In genomic region chr3:50290116-50290745, GRCh38 we compare ENCODE assay signal across 13 cellular contexts. TPM values are rescaled to one million over a fixed set of nuclear protein-coding genes. Genes with fewer than 3 reads are reported as not detected.
DNase-seq lines count a peak whose midpoint lies in the region; ATAC-seq and TF ChIP-seq lines count a peak whose summit lies in the region.
"Had no signal": no experiment of that assay in that cellular context is flagged by ENCODE, and none has a peak within 500 bp of the region (broad histone marks: within the 10 kb centered on the region; RNA-seq: fewer than 3 reads in every experiment).

No MANE protein-coding gene starts in this region.

- H2BK12ac ChIP-seq in H9 (ENCODE audit: insufficient read length, low read depth, low read length): no peak overlapping the region

- peaks cover 4% of the 10 kb centered on the region for H3K36me3 Mint-ChIP-seq in CD4-positive, CD25-positive, alpha-beta regulatory T cell
- H3K36me3 Mint-ChIP-seq in H9 (ENCODE audit: insufficient read depth in 1 of 3, low read depth in 3 of 3): peaks cover 26 to 44% (median 40%) of the 10 kb centered on the region in 3 experiments; a peak in 6 of 7 replicates
- peaks cover 48% of the 10 kb centered on the region for H3K36me3 Mint-ChIP-seq in activated T-helper 2 cell treated with anti-CD3 and anti-CD28 coated beads, Interferon-gamma antibody, Interleukin-2, Interleukin-4, amounts not matched to agents 10 μg/mL and 5 μg/mL and 100 μg/mL, durations not matched to agents 14 hours and 24 hours and 36 hours (ENCODE audit: low read depth)
- H3K36me3 Mint-ChIP-seq in natural killer cell treated with Interleukin-12 subunit alpha and Interleukin-12 subunit beta and Interleukin-15 and Interleukin-18, amount 100 ng/mL, for 72 hours: no peaks in the 10 kb centered on the region

- H3K27ac ChIP-seq in CD4-positive, CD25-positive, alpha-beta regulatory T cell (ENCODE audit: insufficient read depth, low read length, poor library complexity, severe bottlenecking): no peak overlapping the region
- H3K27ac ChIP-seq in H9 (ENCODE audit: insufficient read length, low read depth, low read length): no peak overlapping the region
- H3K27ac ChIP-seq in SJCRH30: no peak overlapping the region
- H3K27ac ChIP-seq: suprapubic skin had no signal

- H3K4me3 Mint-ChIP-seq in CD4-positive, CD25-positive, alpha-beta regulatory T cell: peak overlapping the region; percentile 44 to 62 (median 60)
- peak overlapping the region; percentile 55 to 82; a peak in 4 of 5 replicates for H3K4me3 Mint-ChIP-seq in H9
- peak overlapping the region; percentile 95 for H3K4me3 Mint-ChIP-seq in activated T-helper 2 cell treated with anti-CD3 and anti-CD28 coated beads, Interferon-gamma antibody, Interleukin-2, Interleukin-4, amounts not matched to agents 10 μg/mL and 5 μg/mL and 100 μg/mL, durations not matched to agents 14 hours and 24 hours and 36 hours (ENCODE audit: low read depth)
- H3K4me3 Mint-ChIP-seq in natural killer cell treated with Interleukin-12 subunit alpha and Interleukin-12 subunit beta and Interleukin-15 and Interleukin-18, amount 100 ng/mL, for 72 hours: peak overlapping the region; percentile 41

- no peak overlapping the region for H2BK120ac ChIP-seq in H9 (ENCODE audit: low read depth, low read length, poor library complexity, severe bottlenecking)

- H3K14ac ChIP-seq in H9 (ENCODE audit: insufficient read depth, low read length): no peak overlapping the region

- H3K9me3 Mint-ChIP-seq in CD4-positive, CD25-positive, alpha-beta regulatory T cell: no peaks in the 10 kb centered on the region
- H3K9me3 Mint-ChIP-seq in H9: no peaks in the 10 kb centered on the region; a peak in 1 of 5 replicates
- no peaks in the 10 kb centered on the region for H3K9me3 Mint-ChIP-seq in activated T-helper 2 cell treated with anti-CD3 and anti-CD28 coated beads, Interferon-gamma antibody, Interleukin-2, Interleukin-4, amounts not matched to agents 10 μg/mL and 5 μg/mL and 100 μg/mL, durations not matched to agents 14 hours and 24 hours and 36 hours
- no peaks in the 10 kb centered on the region for H3K9me3 Mint-ChIP-seq in natural killer cell treated with Interleukin-12 subunit alpha and Interleukin-12 subunit beta and Interleukin-15 and Interleukin-18, amount 100 ng/mL, for 72 hours

- H3T11ph ChIP-seq in H9 (ENCODE audit: low read length): no peak overlapping the region

- no peak overlapping the region for H2BK15ac ChIP-seq in H9 (ENCODE audit: low read depth, low read length)

- H3K4me1 Mint-ChIP-seq in CD4-positive, CD25-positive, alpha-beta regulatory T cell: peaks cover 0 to 21% (median 12%) of the 10 kb centered on the region in 4 donors
- H3K4me1 Mint-ChIP-seq in H9: peaks cover 11% of the 10 kb centered on the region in 2 experiments
- H3K4me1 Mint-ChIP-seq in activated T-helper 2 cell treated with anti-CD3 and anti-CD28 coated beads, Interferon-gamma antibody, Interleukin-2, Interleukin-4, amounts not matched to agents 10 μg/mL and 5 μg/mL and 100 μg/mL, durations not matched to agents 14 hours and 24 hours and 36 hours (ENCODE audit: low read depth): peaks cover 9% of the 10 kb centered on the region
- peaks cover 12 to 17% of the 10 kb centered on the region in 2 donors for H3K4me1 Mint-ChIP-seq in natural killer cell treated with Interleukin-12 subunit alpha and Interleukin-12 subunit beta and Interleukin-15 and Interleukin-18, amount 100 ng/mL, for 72 hours (ENCODE audit: low read depth in 2 of 2)

- no peaks in the 10 kb centered on the region for H3K27me3 Mint-ChIP-seq in CD4-positive, CD25-positive, alpha-beta regulatory T cell
- no peaks in the 10 kb centered on the region for H3K27me3 Mint-ChIP-seq in H9 (ENCODE audit: low read depth)
- H3K27me3 Mint-ChIP-seq in activated T-helper 2 cell treated with anti-CD3 and anti-CD28 coated beads, Interferon-gamma antibody, Interleukin-2, Interleukin-4, amounts not matched to agents 10 μg/mL and 5 μg/mL and 100 μg/mL, durations not matched to agents 14 hours and 24 hours and 36 hours (ENCODE audit: low read depth): no peaks in the 10 kb centered on the region
- H3K27me3 Mint-ChIP-seq in natural killer cell treated with Interleukin-12 subunit alpha and Interleukin-12 subunit beta and Interleukin-15 and Interleukin-18, amount 100 ng/mL, for 72 hours: no peaks in the 10 kb centered on the region

- no peak overlapping the region for H4K91ac ChIP-seq in H9 (ENCODE audit: insufficient read length, low read depth, low read length)

- no peak overlapping the region for H2AK5ac ChIP-seq in H9 (ENCODE audit: insufficient read length, low read length)

- no peaks in the 10 kb centered on the region for H3K27me3 ChIP-seq in CD4-positive, CD25-positive, alpha-beta regulatory T cell (ENCODE audit: control insufficient read depth, insufficient read depth, low read length)
- H3K27me3 ChIP-seq in H9 (ENCODE audit: insufficient read depth, low read length): no peaks in the 10 kb centered on the region
- H3K27me3 ChIP-seq in SJCRH30: no peaks in the 10 kb centered on the region
- H3K27me3 ChIP-seq: suprapubic skin had no signal

- peaks cover 3% of the 10 kb centered on the region; the same call in 1 of the 2 replicates for H3K79me2 ChIP-seq in H9 (ENCODE audit: insufficient read depth, low read length)

- no peak overlapping the region for H3K23ac ChIP-seq in H9 (ENCODE audit: insufficient read length, low read depth, low read length)

- no peak for TF ChIP-seq CTCF in H9 (conservative IDR thresholded peaks at IDR 0.05)

- peaks cover 15% of the 10 kb centered on the region for H3K4me1 ChIP-seq in CD4-positive, CD25-positive, alpha-beta regulatory T cell (ENCODE audit: control insufficient read depth, insufficient read depth, low read length, poor library complexity, severe bottlenecking)
- no peaks in the 10 kb centered on the region for H3K4me1 ChIP-seq in H9 (ENCODE audit: insufficient read depth, low read length)
- H3K4me1 ChIP-seq in SJCRH30: no peaks in the 10 kb centered on the region; the same call in 1 of the 2 replicates

- intact Hi-C loops in activated T-helper 2 cell treated with anti-CD3 and anti-CD28 coated beads, Interferon-gamma antibody, Interleukin-2, Interleukin-4, amounts not matched to agents 10 μg/mL and 5 μg/mL and 100 μg/mL, durations not matched to agents 14 hours and 24 hours and 36 hours (cut with micrococcal nuclease): loop anchor here (10.0 kb wide), 1 partner anchor 355 kb away; no protein-coding TSS in a partner anchor

- H3K56ac ChIP-seq in H9 (ENCODE audit: insufficient read length, low read depth, low read length): no peak overlapping the region

- no peak overlapping the region for H3K18ac ChIP-seq in H9 (ENCODE audit: insufficient read length, low read depth, low read length)

- H4K5ac ChIP-seq in H9 (ENCODE audit: insufficient read length, low read depth, low read length): no peak overlapping the region

- no peak overlapping the region for H3K4ac ChIP-seq in H9 (ENCODE audit: low read depth, low read length)

- no peak overlapping the region for H2BK5ac ChIP-seq in H9 (ENCODE audit: insufficient read length, low read length)

- no peak overlapping the region for H3K4me2 ChIP-seq in H9 (ENCODE audit: insufficient read depth, insufficient read length, low read length)

- no peak for DNase-seq in CD4-positive, CD25-positive, alpha-beta regulatory T cell
- DNase-seq in H9: no peak
- no peak for DNase-seq in activated T-helper 2 cell treated with anti-CD3 and anti-CD28 coated beads, Interferon-gamma antibody, Interleukin-2, Interleukin-4, amounts not matched to agents 10 μg/mL and 5 μg/mL and 100 μg/mL, durations not matched to agents 14 hours and 24 hours and 36 hours (ENCODE audit: low spot score)
- DNase-seq in natural killer cell treated with Interleukin-12 subunit alpha and Interleukin-12 subunit beta and Interleukin-15 and Interleukin-18, amount 100 ng/mL, for 72 hours (ENCODE audit: low spot score): no peak
- no peak for DNase-seq in NCI-H1092 treated with DMSO at 0.1 percent for 48 hours (lab: John Stamatoyannopoulos, UW)
- DNase-seq in SJCRH30: no peak
- DNase-seq: NCI-H226; psoas muscle; stimulated activated CD4-positive, alpha-beta T cell treated with anti-CD3 and anti-CD28 coated beads, Interleukin-4, amount 100 ng/mL, for 4 hours had no signal

- no peak overlapping the region for H2BK20ac ChIP-seq in H9 (ENCODE audit: low read depth, low read length, poor library complexity, severe bottlenecking)

- no peak overlapping the region for H4K8ac ChIP-seq in H9 (replicated peaks; ENCODE audit: insufficient read length, low read depth, low read length)

- no peaks in the 10 kb centered on the region for H3K9me3 ChIP-seq in CD4-positive, CD25-positive, alpha-beta regulatory T cell (ENCODE audit: control insufficient read depth in 2 of 2, low read length in 2 of 2)
- no peaks in the 10 kb centered on the region for H3K9me3 ChIP-seq in H9 (ENCODE audit: control insufficient read depth, low read depth, low read length)
- no peaks in the 10 kb centered on the region for H3K9me3 ChIP-seq in SJCRH30 (replicated peaks)
- H3K9me3 ChIP-seq: psoas muscle, suprapubic skin had no signal

- no CpG with 5 or more reads among the region's 18 CpGs for WGBS in H9 (ENCODE audit: extremely low coverage, insufficient read length, low lambda C conversion rate)

- H3K23me2 ChIP-seq in H9 (ENCODE audit: insufficient read length, low read depth, low read length, poor library complexity, severe bottlenecking): peaks cover 5% of the 10 kb centered on the region

- H3K36me3 ChIP-seq in CD4-positive, CD25-positive, alpha-beta regulatory T cell (ENCODE audit: control insufficient read depth, insufficient read depth, low read length): peaks cover 34% of the 10 kb centered on the region
- peaks cover 24% of the 10 kb centered on the region for H3K36me3 ChIP-seq in SJCRH30

- no peak for ATAC-seq in CD4-positive, CD25-positive, alpha-beta regulatory T cell (ENCODE audit: low read depth in 2 of 2)
- no peak for ATAC-seq in natural killer cell treated with Interleukin-12 subunit alpha and Interleukin-12 subunit beta and Interleukin-15 and Interleukin-18, amount 100 ng/mL, for 72 hours
- ATAC-seq in GM19351 (IDR thresholded peaks at IDR 0.05; ENCODE audit: unreplicated experiment): no peak
- ATAC-seq in HG03378 (IDR thresholded peaks at IDR 0.05; ENCODE audit: unreplicated experiment): no peak
- ATAC-seq: psoas muscle had no signal

- no peak overlapping the region for H3K27ac Mint-ChIP-seq in CD4-positive, CD25-positive, alpha-beta regulatory T cell
- no peak overlapping the region for H3K27ac Mint-ChIP-seq in H9
- H3K27ac Mint-ChIP-seq in activated T-helper 2 cell treated with anti-CD3 and anti-CD28 coated beads, Interferon-gamma antibody, Interleukin-2, Interleukin-4, amounts not matched to agents 10 μg/mL and 5 μg/mL and 100 μg/mL, durations not matched to agents 14 hours and 24 hours and 36 hours: no peak overlapping the region
- no peak overlapping the region for H3K27ac Mint-ChIP-seq in natural killer cell treated with Interleukin-12 subunit alpha and Interleukin-12 subunit beta and Interleukin-15 and Interleukin-18, amount 100 ng/mL, for 72 hours

- H2AFZ ChIP-seq in H9 (ENCODE audit: low read length): no peak overlapping the region

- no peaks in the 10 kb centered on the region for H4K20me1 ChIP-seq in H9 (ENCODE audit: control insufficient read depth, insufficient read depth, insufficient read length)

- no peaks in the 10 kb centered on the region for H3K79me1 ChIP-seq in H9 (ENCODE audit: insufficient read depth, low read depth, low read length, poor library complexity, severe bottlenecking)

- H3K9ac ChIP-seq in H9 (ENCODE audit: extremely low read depth, insufficient read length, low read length): no peak overlapping the region

- H3K4me3 ChIP-seq in CD4-positive, CD25-positive, alpha-beta regulatory T cell (ENCODE audit: low read depth, low read length): no peak overlapping the region
- H3K4me3 ChIP-seq in SJCRH30: no peak overlapping the region

RNA-seq across cellular contexts. Expression of gene IFRD2, which starts 2.0 kb away (rescaled TPM):
- 39.9 TPM for total RNA-seq in CD4-positive, CD25-positive, alpha-beta regulatory T cell
- polyA plus RNA-seq in CD4-positive, CD25-positive, alpha-beta regulatory T cell: 10 to 100 TPM; 40.6 to 51.9 (median 43.4) TPM
- total RNA-seq in H9 (2021): 107 and 109 TPM in 2 replicates
- 154 and 164 TPM in 2 replicates for total RNA-seq in activated T-helper 2 cell treated with anti-CD3 and anti-CD28 coated beads, Interferon-gamma antibody, Interleukin-2, Interleukin-4, amounts not matched to agents 10 μg/mL and 5 μg/mL and 100 μg/mL, durations not matched to agents 14 hours and 24 hours and 36 hours
- total RNA-seq in natural killer cell treated with Interleukin-12 subunit alpha and Interleukin-12 subunit beta and Interleukin-15 and Interleukin-18, amount 100 ng/mL, for 72 hours: 100 to 1,000 TPM in 1 of 2 donors, 10 to 100 TPM in 1; 84.2 to 225 TPM
- total RNA-seq in SJCRH30 (2014; rRNA removed; shearing (Covaris generic)): 85.3 and 98.8 TPM in 2 replicates

RNA-seq across cellular contexts. Expression of gene HYAL3, which starts 9.0 kb away (rescaled TPM):
- 2.4 TPM for total RNA-seq in CD4-positive, CD25-positive, alpha-beta regulatory T cell
- 1 to 10 TPM; 1.8 to 8.3 (median 5.6) TPM for polyA plus RNA-seq in CD4-positive, CD25-positive, alpha-beta regulatory T cell
- total RNA-seq in H9 (2021): 2.3 and 3.1 TPM in 2 replicates
- 10.8 TPM in 2 replicates for total RNA-seq in activated T-helper 2 cell treated with anti-CD3 and anti-CD28 coated beads, Interferon-gamma antibody, Interleukin-2, Interleukin-4, amounts not matched to agents 10 μg/mL and 5 μg/mL and 100 μg/mL, durations not matched to agents 14 hours and 24 hours and 36 hours
- 1 to 10 TPM; 5.5 to 5.6 TPM for total RNA-seq in natural killer cell treated with Interleukin-12 subunit alpha and Interleukin-12 subunit beta and Interleukin-15 and Interleukin-18, amount 100 ng/mL, for 72 hours
- 3.6 and 4.5 TPM in 2 replicates for total RNA-seq in SJCRH30 (2014; rRNA removed; shearing (Covaris generic))

RNA-seq across cellular contexts. Expression of gene NAA80, which starts 9.0 kb away (rescaled TPM):
- total RNA-seq in CD4-positive, CD25-positive, alpha-beta regulatory T cell: 31.9 TPM
- 10 to 100 TPM; 13.6 to 23.5 (median 14.6) TPM for polyA plus RNA-seq in CD4-positive, CD25-positive, alpha-beta regulatory T cell
- 4.9 and 6.0 TPM in 2 replicates for total RNA-seq in H9 (2021)
- 24.9 and 25.0 TPM in 2 replicates for total RNA-seq in activated T-helper 2 cell treated with anti-CD3 and anti-CD28 coated beads, Interferon-gamma antibody, Interleukin-2, Interleukin-4, amounts not matched to agents 10 μg/mL and 5 μg/mL and 100 μg/mL, durations not matched to agents 14 hours and 24 hours and 36 hours
- total RNA-seq in natural killer cell treated with Interleukin-12 subunit alpha and Interleukin-12 subunit beta and Interleukin-15 and Interleukin-18, amount 100 ng/mL, for 72 hours: 10 to 100 TPM; 13.2 to 15.7 TPM
- 3.2 and 3.4 TPM in 2 replicates for total RNA-seq in SJCRH30 (2014; rRNA removed; shearing (Covaris generic))

RNA-seq across cellular contexts. Expression of gene LSMEM2, which starts 11.3 kb away (rescaled TPM):
- total RNA-seq in CD4-positive, CD25-positive, alpha-beta regulatory T cell: not detected
- under 1 TPM in 1 of 4 donors, not detected in 3; 0.22 TPM for polyA plus RNA-seq in CD4-positive, CD25-positive, alpha-beta regulatory T cell
- total RNA-seq in H9 (2021): 0.24 and 0.50 TPM in 2 replicates
- total RNA-seq in activated T-helper 2 cell treated with anti-CD3 and anti-CD28 coated beads, Interferon-gamma antibody, Interleukin-2, Interleukin-4, amounts not matched to agents 10 μg/mL and 5 μg/mL and 100 μg/mL, durations not matched to agents 14 hours and 24 hours and 36 hours: not detected in 2 replicates
- not detected for total RNA-seq in natural killer cell treated with Interleukin-12 subunit alpha and Interleukin-12 subunit beta and Interleukin-15 and Interleukin-18, amount 100 ng/mL, for 72 hours
- total RNA-seq in SJCRH30 (2014; rRNA removed; shearing (Covaris generic)): not detected in 2 replicates
- total RNA-seq: left lobe of liver had no signal

RNA-seq across cellular contexts. Expression of gene HYAL1, which starts 13.1 kb away (rescaled TPM):
- 0.35 TPM for total RNA-seq in CD4-positive, CD25-positive, alpha-beta regulatory T cell
- polyA plus RNA-seq in CD4-positive, CD25-positive, alpha-beta regulatory T cell: under 1 TPM in 3 of 4 donors, not detected in 1; 0.07 to 0.31 (median 0.10) TPM
- 2.0 and 2.2 TPM in 2 replicates for total RNA-seq in H9 (2021)
- total RNA-seq in activated T-helper 2 cell treated with anti-CD3 and anti-CD28 coated beads, Interferon-gamma antibody, Interleukin-2, Interleukin-4, amounts not matched to agents 10 μg/mL and 5 μg/mL and 100 μg/mL, durations not matched to agents 14 hours and 24 hours and 36 hours: 0.23 and 0.59 TPM in 2 replicates
- under 1 TPM; 0.25 to 0.26 TPM for total RNA-seq in natural killer cell treated with Interleukin-12 subunit alpha and Interleukin-12 subunit beta and Interleukin-15 and Interleukin-18, amount 100 ng/mL, for 72 hours
- 0.43 TPM in 1 of 2 replicates, not detected in the other for total RNA-seq in SJCRH30 (2014; rRNA removed; shearing (Covaris generic))

Comparison
In these comparisons a context has a peak if more than half of its experiments do, and no peak if none do; other contexts are left out.
1. H3K4me3 Mint-ChIP-seq: peak in every context shown above with its lines; median percentile 95 in activated T-helper 2 cell treated with anti-CD3 and anti-CD28 coated beads, Interferon-gamma antibody, Interleukin-2, Interleukin-4, amounts not matched to agents 10 μg/mL and 5 μg/mL and 100 μg/mL, durations not matched to agents 14 hours and 24 hours and 36 hours; 68 in H9; 60 in CD4-positive, CD25-positive, alpha-beta regulatory T cell; 41 in natural killer cell treated with Interleukin-12 subunit alpha and Interleukin-12 subunit beta and Interleukin-15 and Interleukin-18, amount 100 ng/mL, for 72 hours.